ENCODE assay signal across 18 cellular contexts in the genomic region with DNA sequence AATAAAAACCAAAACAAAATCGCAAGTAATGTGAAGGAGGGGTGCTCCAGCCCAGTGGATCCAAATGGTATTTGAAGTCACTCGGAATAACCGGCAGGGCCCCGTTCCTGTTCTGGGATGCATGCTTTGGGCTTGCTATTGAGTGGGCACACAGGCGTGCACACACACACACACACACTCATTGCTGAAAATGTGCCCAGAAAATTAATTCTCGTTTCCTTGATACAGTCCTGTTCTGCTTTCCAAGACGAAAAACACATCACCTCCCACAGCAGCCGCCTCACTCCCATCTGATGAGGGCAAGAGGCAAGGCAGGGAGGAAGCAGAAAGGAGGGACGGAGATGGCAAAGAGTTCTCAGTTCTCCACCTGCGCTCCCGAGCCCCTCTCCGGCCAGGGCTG.
A peak's percentile ranks its signal among the peaks of the same experiment; 100 is the strongest.
DNase-seq lines count a peak whose midpoint lies in the region; ATAC-seq and TF ChIP-seq lines count a peak whose summit lies in the region.
"Had no signal": no experiment of that assay in that cellular context is flagged by ENCODE, and none has a peak within 500 bp of the region (broad histone marks: within the 10 kb centered on the region; RNA-seq: fewer than 3 reads in every experiment).

No MANE protein-coding gene starts in this region.

- DNase-seq in NCI-H748 treated with DMSO at 0.1 percent for 48 hours (lab: John Stamatoyannopoulos, UW) (peak; percentile 55), NCI-H748 (lab: John Stamatoyannopoulos, UW; ENCODE audit: unreplicated experiment) (no peak), SHP77 treated with DMSO at 0.1 percent for 48 hours (lab: John Stamatoyannopoulos, UW) (peak; percentile 70), mesenteric fat pad (ENCODE audit: low spot score) (peak; percentile 55), smooth muscle cell (lab: John Stamatoyannopoulos, UW; ENCODE audit: unreplicated experiment) (no peak), HT-29 (ENCODE audit: low spot score) (no peak)
- DNase-seq: 8988T; CD4-positive, alpha-beta memory T cell; DMS53; DND-41; EL had no signal

- no peaks in the 10 kb centered on the region for H3K4me1 ChIP-seq in smooth muscle cell (ENCODE audit: low read depth)
- H3K4me1 ChIP-seq: HAP-1 had no signal

- peak overlapping the region; percentile 71 for H3K9ac ChIP-seq in smooth muscle cell (ENCODE audit: low read depth)
- H3K9ac ChIP-seq: BLaER1, GM23248 had no signal

- peak overlapping the region; percentile 93 for H3K27ac ChIP-seq in smooth muscle cell (ENCODE audit: low read depth)
- H3K27ac ChIP-seq: BLaER1, GM23248, HL-60 had no signal

- H3K4me2 ChIP-seq in smooth muscle cell: no peak overlapping the region
- H3K4me2 ChIP-seq: BLaER1 had no signal

- TF ChIP-seq CTCF in smooth muscle cell (IDR thresholded peaks at IDR 0.05; ENCODE audit: borderline replicate concordance, insufficient read depth, poor library complexity, severe bottlenecking): no peak

- WGBS in smooth muscle cell (ENCODE audit: low lambda C conversion rate): 92% methylated on average over 12 of the region's 12 CpGs

- no peaks in the 10 kb centered on the region for H3K36me3 ChIP-seq in smooth muscle cell (ENCODE audit: low read depth)
- H3K36me3 ChIP-seq: BLaER1, HAP-1 had no signal

- no peak overlapping the region for H3K4me3 ChIP-seq in smooth muscle cell
- H3K4me3 ChIP-seq: BLaER1, GM12878, GM23248, HAP-1 had no signal

- ATAC-seq in HG03108 (IDR thresholded peaks at IDR 0.05; ENCODE audit: unreplicated experiment) (no peak), GM19463 (IDR thresholded peaks at IDR 0.05; ENCODE audit: unreplicated experiment) (no peak)
- ATAC-seq: GM12878 had no signal

- H2AFZ ChIP-seq in smooth muscle cell (ENCODE audit: low read depth): no peak overlapping the region
- H2AFZ ChIP-seq: GM23248 had no signal

- no peaks in the 10 kb centered on the region for H3K27me3 ChIP-seq in smooth muscle cell (ENCODE audit: low read depth)
- H3K27me3 ChIP-seq: BLaER1 had no signal

- no peaks in the 10 kb centered on the region for H3K79me2 ChIP-seq in smooth muscle cell (ENCODE audit: low read depth)

- H4K20me1 ChIP-seq in smooth muscle cell (ENCODE audit: low read depth): no peaks in the 10 kb centered on the region
- H4K20me1 ChIP-seq: BLaER1 had no signal

- H3K9me3 ChIP-seq in smooth muscle cell (replicated peaks; ENCODE audit: low read depth): no peaks in the 10 kb centered on the region
- H3K9me3 ChIP-seq: HAP-1 had no signal

- H3F3A ChIP-seq in smooth muscle cell (ENCODE audit: low read depth): peaks cover 11% of the 10 kb centered on the region

Comparison
In these comparisons a context has a peak if more than half of its experiments do, and no peak if none do; other contexts are left out.
1. DNase-seq: peak in NCI-H748 treated with DMSO at 0.1 percent for 48 hours (single experiment), SHP77 treated with DMSO at 0.1 percent for 48 hours (single experiment) and mesenteric fat pad (single experiment); none in NCI-H748 (single experiment), smooth muscle cell (single experiment) and HT-29 (single experiment).